Comparison of ENCODE assay signal across 15 cellular contexts in genomic region chr11:77593883-77594282, GRCh38. TPM values are rescaled to one million over a fixed set of nuclear protein-coding genes. Genes with fewer than 3 reads are reported as not detected.
DNase-seq lines count a peak whose midpoint lies in the region; ATAC-seq and TF ChIP-seq lines count a peak whose summit lies in the region.
"Had no signal": no experiment of that assay in that cellular context is flagged by ENCODE, and none has a peak within 500 bp of the region (broad histone marks: within the 10 kb centered on the region; RNA-seq: fewer than 3 reads in every experiment).

No MANE protein-coding gene starts in this region.

- peak; percentile 32 for DNase-seq in adipocyte (ENCODE audit: low read depth)
- DNase-seq in fibroblast of gingiva (ENCODE audit: low read depth), result peak; percentile 9
- no peak for DNase-seq in neural crest cell (ENCODE audit: low read depth, low spot score)
- DNase-seq in NCI-H2227 treated with DMSO at 0.1 percent for 48 hours (lab: John Stamatoyannopoulos, UW), result no peak
- no peak for DNase-seq in AG08396 (ENCODE audit: low spot score)
- DNase-seq: Caco-2; CD4-positive, CD25-positive, alpha-beta regulatory T cell; CD8-positive, alpha-beta T cell; DMS153; DND-41; H7; HCEC 1CT had no signal

- H3K9me3 Mint-ChIP-seq in neural crest cell, result no peaks in the 10 kb centered on the region
- H3K9me3 Mint-ChIP-seq: CD4-positive, CD25-positive, alpha-beta regulatory T cell; CD8-positive, alpha-beta T cell had no signal

- H3K4me1 Mint-ChIP-seq in neural crest cell, result peaks cover 14% of the 10 kb centered on the region

- no peak overlapping the region for H3K9ac ChIP-seq in adipocyte (ENCODE audit: low read length)
- H3K9ac ChIP-seq: BLaER1 had no signal

- no peak for ATAC-seq in HG02938 (IDR thresholded peaks at IDR 0.05; ENCODE audit: unreplicated experiment)
- ATAC-seq: CD8-positive, alpha-beta T cell had no signal

- no peaks in the 10 kb centered on the region for H3K9me3 ChIP-seq in adipocyte (ENCODE audit: control insufficient read depth, low read length)
- H3K9me3 ChIP-seq: BLaER1, Caco-2 had no signal

- peaks cover 3% of the 10 kb centered on the region for H3K27me3 Mint-ChIP-seq in neural crest cell (ENCODE audit: low read depth)
- H3K27me3 Mint-ChIP-seq: B cell had no signal

- no peak overlapping the region for H3K4me3 ChIP-seq in adipocyte (ENCODE audit: low read length)
- H3K4me3 ChIP-seq: BLaER1 had no signal

- H3K36me3 Mint-ChIP-seq in neural crest cell (ENCODE audit: low read depth), result no peaks in the 10 kb centered on the region
- H3K36me3 Mint-ChIP-seq: CD4-positive, CD25-positive, alpha-beta regulatory T cell; CD8-positive, alpha-beta T cell had no signal

- H3K27ac Mint-ChIP-seq in neural crest cell (ENCODE audit: unreplicated experiment), result no peak overlapping the region
- H3K27ac Mint-ChIP-seq: B cell; CD4-positive, CD25-positive, alpha-beta regulatory T cell; CD8-positive, alpha-beta T cell had no signal

- no peaks in the 10 kb centered on the region for H3K36me3 ChIP-seq in adipocyte (ENCODE audit: control insufficient read depth, insufficient read depth, low read length, severe bottlenecking)
- H3K36me3 ChIP-seq: BLaER1 had no signal

- H3K4me3 Mint-ChIP-seq in neural crest cell, result peak overlapping the region; percentile 6
- H3K4me3 Mint-ChIP-seq: B cell; CD4-positive, CD25-positive, alpha-beta regulatory T cell; CD8-positive, alpha-beta T cell had no signal

- peaks cover 43% of the 10 kb centered on the region for H3K4me1 ChIP-seq in adipocyte (ENCODE audit: control insufficient read depth, insufficient read depth, low read length)

- no peak for TF ChIP-seq CTCF in neural crest cell (conservative IDR thresholded peaks at IDR 0.05)

- no peaks in the 10 kb centered on the region for H3K27me3 ChIP-seq in adipocyte (replicated peaks; ENCODE audit: control insufficient read depth, insufficient read depth, low read length)

RNA-seq across cellular contexts. Expression of gene AQP11, which starts 4.1 kb away (rescaled TPM):
- total RNA-seq in neural crest cell, result 1.9 and 2.1 TPM in 2 replicates
- total RNA-seq: CD4-positive, CD25-positive, alpha-beta regulatory T cell had no signal

RNA-seq across cellular contexts. Expression of gene CLNS1A, which starts 43.7 kb away (rescaled TPM):
- total RNA-seq in neural crest cell, result 163 and 167 TPM in 2 replicates

Comparison
In these comparisons a context has a peak if more than half of its experiments do, and no peak if none do; other contexts are left out.
1. DNase-seq: peak in adipocyte (single experiment) and fibroblast of gingiva (single experiment); none in neural crest cell (single experiment), NCI-H2227 treated with DMSO at 0.1 percent for 48 hours (single experiment) and AG08396 (single experiment).